ENCODE assay signal across 19 cellular contexts in genomic region chr3:120163023-120163422, GRCh38.
"Had no signal": no experiment of that assay in that cellular context is flagged by ENCODE, and none has a peak within 500 bp of the region (broad histone marks: within the 10 kb centered on the region; RNA-seq: fewer than 3 reads in every experiment).

No MANE protein-coding gene starts in this region.

- H3K4me3 ChIP-seq: coronary artery, heart right ventricle, left ventricle myocardium inferior, prostate gland, right atrium auricular region, thyroid gland had no signal

- H3K4me1 ChIP-seq: left ventricle myocardium inferior, prostate gland, right atrium auricular region, thyroid gland had no signal

- DNase-seq: activated CD4-positive, alpha-beta T cell treated with anti-CD3 and anti-CD28 coated beads, Interleukin-2, amount 10 ng/mL, durations not matched to agents 7 days and 5 days; activated CD4-positive, CD25-positive, alpha-beta regulatory T cell treated with anti-CD3 and anti-CD28 coated beads, Interleukin-2, amount 50 U/mL, for 72 hours; activated CD8-positive, alpha-beta memory T cell treated with anti-CD3 and anti-CD28 coated beads, Interleukin-2, amount 10 ng/mL, durations not matched to agents 7 days and 5 days; activated CD8-positive, alpha-beta T cell treated with anti-CD3 and anti-CD28 coated beads for 36 hours; activated effector memory CD4-positive, alpha-beta T cell treated with anti-CD3 and anti-CD28 coated beads, Interleukin-2, amount 50 U/mL, for 16 hours; activated naive CD4-positive, alpha-beta T cell treated with anti-CD3 and anti-CD28 coated beads, Interleukin-2, amount 50 U/mL, for 16 hours; activated naive CD8-positive, alpha-beta T cell treated with anti-CD3 and anti-CD28 coated beads, Interleukin-2, amount 50 U/mL, for 24 hours; activated T-cell treated with anti-CD3 and anti-CD28 coated beads for 4 hours; cerebellar nuclear complex; heart right ventricle; kidney; left ventricle myocardium inferior; natural killer cell; stimulated activated CD4-positive, alpha-beta T cell treated with anti-CD3 and anti-CD28 coated beads, Interleukin-12 subunit alpha, Interleukin-12 subunit beta, amount 100 ng/mL, for 4 hours; substantia nigra; thyroid gland had no signal

- H3K9me3 ChIP-seq: heart right ventricle, left ventricle myocardium inferior, prostate gland, right atrium auricular region, thyroid gland had no signal

- ATAC-seq: activated CD8-positive, alpha-beta memory T cell treated with anti-CD3 and anti-CD28 coated beads, Interleukin-2, amount 10 ng/mL, durations not matched to agents 7 days and 5 days; activated CD8-positive, alpha-beta T cell treated with anti-CD3 and anti-CD28 coated beads for 36 hours; activated naive CD8-positive, alpha-beta T cell treated with anti-CD3 and anti-CD28 coated beads, Interleukin-2, amount 50 U/mL, for 24 hours; heart right ventricle; natural killer cell had no signal

- H3K27me3 ChIP-seq: heart right ventricle, right atrium auricular region, thyroid gland had no signal

- H3K27ac ChIP-seq: coronary artery, left ventricle myocardium inferior, prostate gland, right atrium auricular region, thyroid gland had no signal

- H3K36me3 ChIP-seq: heart right ventricle, left ventricle myocardium inferior, prostate gland, right atrium auricular region, thyroid gland had no signal
